In the genomic region with DNA sequence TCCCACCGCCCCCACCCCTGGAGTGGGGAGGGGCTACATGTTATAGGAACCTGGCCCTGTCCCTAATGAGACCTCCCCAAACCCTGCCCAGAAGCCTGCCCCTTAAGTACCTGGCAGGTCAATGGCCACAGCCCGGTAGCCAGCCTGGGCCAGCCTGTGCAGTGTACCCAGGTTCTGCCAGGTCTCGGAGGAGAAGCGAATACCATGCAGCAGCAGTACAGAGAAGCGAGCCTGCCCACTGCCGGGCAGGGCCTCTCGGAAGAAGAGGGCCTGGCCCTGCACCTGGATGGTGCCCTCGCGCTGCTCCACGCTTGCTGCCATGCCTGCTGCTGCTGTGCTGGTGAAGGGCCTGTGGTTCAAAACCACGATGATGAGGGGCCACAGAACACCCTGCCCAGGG, we compare ENCODE assay signal across 27 cellular contexts. TPM values are rescaled to one million over a fixed set of nuclear protein-coding genes. Genes with fewer than 3 reads are reported as not detected.
DNase-seq lines count a peak whose midpoint lies in the region; ATAC-seq and TF ChIP-seq lines count a peak whose summit lies in the region.
"Had no signal": no experiment of that assay in that cellular context is flagged by ENCODE, and none has a peak within 500 bp of the region (broad histone marks: within the 10 kb centered on the region; RNA-seq: fewer than 3 reads in every experiment).

No MANE protein-coding gene starts in this region.

- TF ChIP-seq POLR2A in HCT116 (IDR thresholded peaks at IDR 0.05; ENCODE audit: borderline replicate concordance, extremely low read depth, insufficient read depth, insufficient read length), result no peak
- no peak for TF ChIP-seq POLR2A in stomach (IDR thresholded peaks at IDR 0.05)

- H3K9me3 ChIP-seq in right cardiac atrium (ENCODE audit: control insufficient read depth, low read length) (no peaks in the 10 kb centered on the region), HCT116 (ENCODE audit: control insufficient read depth in 1 of 2, insufficient read depth in 1 of 2, low read depth in 1 of 2, low read length in 2 of 2) (no peaks in the 10 kb centered on the region), endodermal cell (ENCODE audit: control insufficient read depth, low read length) (no peaks in the 10 kb centered on the region), stomach (no peaks in the 10 kb centered on the region)
- H3K9me3 ChIP-seq: colonic mucosa, prostate gland, thoracic aorta, uterus had no signal

- no peaks in the 10 kb centered on the region for H3K9me3 Mint-ChIP-seq in endodermal cell
- H3K9me3 Mint-ChIP-seq: activated CD4-positive, alpha-beta memory T cell treated with anti-CD3 and anti-CD28 coated beads, Interleukin-2, amount 10 ng/mL, durations not matched to agents 7 days and 5 days had no signal

- no peak overlapping the region for H3K27ac ChIP-seq in right cardiac atrium (ENCODE audit: low read length)
- H3K27ac ChIP-seq in HCT116 (ENCODE audit: low read depth, low read length), result peak overlapping the region; percentile 6; the same call in 1 of the 2 replicates
- H3K27ac ChIP-seq in endodermal cell (ENCODE audit: low read depth, low read length), result no peak overlapping the region
- peak overlapping the region in 3 of 5 donors; percentile 8 to 42 (median 19) for H3K27ac ChIP-seq in stomach
- H3K27ac ChIP-seq: colonic mucosa, KMS-11, prostate gland, thoracic aorta, uterus had no signal

- no peak for TF ChIP-seq RAD21 in HCT116 (IDR thresholded peaks at IDR 0.05; ENCODE audit: low read depth)

- POLR2A ChIA-PET in HCT116 (lab: Charles Lee), result interaction anchor here (3.0 kb wide), 1 partner anchor 29 kb away, joined by 16 read pairs; a partner anchor contains a TSS

- CTCF ChIA-PET in HCT116 (lab: Charles Lee), result interaction anchor here (4.8 kb wide), 1 partner anchor 29 kb away, joined by 46 read pairs; a partner anchor contains a TSS

- intact Hi-C loops in right cardiac atrium (cut with DNase I) (no loop called here), cardiac septum (cut with DNase I) (no loop called here), HCT116 (cut with micrococcal nuclease) (no loop called here), stomach (cut with DNase I; ENCODE audit: low total_unique reads) (no loop called here)

- H3K9ac ChIP-seq in HCT116 (ENCODE audit: low read length) (no peak overlapping the region), endodermal cell (ENCODE audit: extremely low read depth, low read length, poor library complexity, severe bottlenecking) (no peak overlapping the region)
- H3K9ac ChIP-seq: KMS-11 had no signal

- no peak overlapping the region for H2AFZ ChIP-seq in HCT116 (ENCODE audit: low read depth, low read length, poor library complexity, severe bottlenecking)

- H3K36me3 Mint-ChIP-seq in endodermal cell (ENCODE audit: low read depth), result peaks cover 3% of the 10 kb centered on the region

- no peak overlapping the region for H3K4me3 ChIP-seq in right cardiac atrium (ENCODE audit: low read length)
- no peak overlapping the region for H3K4me3 ChIP-seq in HCT116 (replicated peaks in 1 of 2; ENCODE audit: low read depth in 1 of 2, low read length in 2 of 2)
- no peak overlapping the region for H3K4me3 ChIP-seq in endodermal cell (ENCODE audit: low read length)
- no peak overlapping the region for H3K4me3 ChIP-seq in stomach
- H3K4me3 ChIP-seq: colonic mucosa, prostate gland, thoracic aorta, uterus had no signal

- H3K4me1 Mint-ChIP-seq in endodermal cell, result peaks cover 43% of the 10 kb centered on the region

- BruUV-seq in HCT116 (replicated peaks; lab: Mats Ljungman, UMichigan), result TSS peak; percentile 21

- peaks cover 5 to 18% of the 10 kb centered on the region in 2 experiments; a peak in 2 of 4 replicates for H3K36me3 ChIP-seq in HCT116 (ENCODE audit: control insufficient read depth in 1 of 2, insufficient read depth in 2 of 2, low read length in 2 of 2)
- H3K36me3 ChIP-seq in endodermal cell (ENCODE audit: control insufficient read depth, insufficient read depth, low read length), result no peaks in the 10 kb centered on the region
- H3K36me3 ChIP-seq in stomach, result peaks cover 0 to 7% (median 2%) of the 10 kb centered on the region in 4 donors
- H3K36me3 ChIP-seq: colonic mucosa, prostate gland, thoracic aorta, uterus had no signal

- ATAC-seq in right cardiac atrium (no peak), HCT116 (no peak)
- ATAC-seq: SK-N-SH treated with all-trans-retinoic acid at 6 μM for 48 hours; stimulated activated naive CD8-positive, alpha-beta T cell treated with anti-CD3 and anti-CD28 coated beads, Interleukin-15, Interleukin-2, amounts not matched to agents 100 U/mL and 50 U/mL, for 24 hours; T-helper 17 cell had no signal

- peaks cover 10% of the 10 kb centered on the region for H3K27me3 Mint-ChIP-seq in endodermal cell (ENCODE audit: insufficient read depth)
- H3K27me3 Mint-ChIP-seq: activated CD4-positive, alpha-beta memory T cell treated with anti-CD3 and anti-CD28 coated beads, Interleukin-2, amount 10 ng/mL, durations not matched to agents 7 days and 5 days; T-helper 17 cell had no signal

- DNase-seq in right cardiac atrium, result peak in 2 of 3 donors; percentile 32 to 48
- DNase-seq in cardiac septum (ENCODE audit: low spot score), result no peak
- no peak for DNase-seq in HCT116 (ENCODE audit: low read depth, low spot score)
- DNase-seq in endodermal cell, result peak; percentile 50
- no peak for DNase-seq in stomach
- no peak for DNase-seq in stimulated activated CD4-positive, alpha-beta T cell treated with anti-CD3 and anti-CD28 coated beads, Interleukin-12 subunit alpha, Interleukin-12 subunit beta, amount 100 ng/mL, for 4 hours
- no peak for DNase-seq in HPDE6-E6E7 (ENCODE audit: extremely low spot score)
- DNase-seq in GM13976 (ENCODE audit: low spot score), result no peak
- DNase-seq: activated CD4-positive, alpha-beta memory T cell treated with anti-CD3 and anti-CD28 coated beads, Interleukin-2, amount 10 ng/mL, durations not matched to agents 7 days and 5 days; activated CD4-positive, alpha-beta T cell treated with anti-CD3 and anti-CD28 coated beads for 1 hour; activated gamma-delta T cell; amniotic stem cell; colonic mucosa; DMS53; effector CD8-positive, alpha-beta T cell; HCEC 1CT; NCI-H1436; nucleus accumbens; stimulated activated naive CD8-positive, alpha-beta T cell treated with anti-CD3 and anti-CD28 coated beads, Interleukin-15, Interleukin-2, amounts not matched to agents 100 U/mL and 50 U/mL, for 24 hours; T-helper 17 cell; uterus had no signal

- TF ChIP-seq EP300 in stomach (IDR thresholded peaks at IDR 0.05), result no peak

- RAD21 ChIA-PET in HCT116 (lab: Charles Lee; ENCODE audit: low non-redundant PET in 1 of 2, low total read pairs in 2 of 2, uncharacterized antibody in 2 of 2, unreplicated experiment in 2 of 2), result no interaction called here

- in situ Hi-C loops in GM13976 (cut with MboI; ENCODE audit: low sequenced_read_pairs, unreplicated experiment), result no loop called here

- H3K27ac Mint-ChIP-seq in endodermal cell, result peak overlapping the region; percentile 72
- H3K27ac Mint-ChIP-seq: activated CD4-positive, alpha-beta memory T cell treated with anti-CD3 and anti-CD28 coated beads, Interleukin-2, amount 10 ng/mL, durations not matched to agents 7 days and 5 days had no signal

- 92% methylated on average over 11 of the region's 11 CpGs for WGBS in right cardiac atrium
- 93 to 100% methylated on average over 9 to 11 of the region's 11 CpGs for WGBS in endodermal cell (ENCODE audit: insufficient coverage in 1 of 2, insufficient read length in 1 of 2), 2 experiments
- WGBS in stomach, 5 donors, result 80 to 91% (median 86%) methylated on average over 10 to 11 of the region's 11 CpGs

- no peak overlapping the region for H3K4me3 Mint-ChIP-seq in endodermal cell
- H3K4me3 Mint-ChIP-seq: T-helper 17 cell had no signal

- TF ChIP-seq CTCF in HCT116 (IDR thresholded peaks at IDR 0.05 in 2 of 3, conservative IDR thresholded peaks at IDR 0.05 in 1 of 3; ENCODE audit: borderline replicate concordance in 1 of 3, insufficient read depth in 1 of 3, low read depth in 2 of 3, low read length in 2 of 3), result no peak
- TF ChIP-seq CTCF in endodermal cell (conservative IDR thresholded peaks at IDR 0.05), result no peak
- no peak for TF ChIP-seq CTCF in stomach (IDR thresholded peaks at IDR 0.05)
- no peak for TF ChIP-seq CTCF in GM13976 (IDR thresholded peaks at IDR 0.05; ENCODE audit: borderline replicate concordance, control extremely low read depth, extremely low read depth, insufficient read depth, missing control alignments)

- peaks cover 10% of the 10 kb centered on the region for H3K4me1 ChIP-seq in right cardiac atrium (ENCODE audit: control insufficient read depth, insufficient read depth, low read length)
- H3K4me1 ChIP-seq in HCT116 (ENCODE audit: control insufficient read depth in 1 of 2, insufficient read depth in 2 of 2, low read length in 2 of 2), result peaks cover 36 to 78% of the 10 kb centered on the region in 2 experiments
- peaks cover 22% of the 10 kb centered on the region for H3K4me1 ChIP-seq in endodermal cell (ENCODE audit: control insufficient read depth, insufficient read depth, low read length)
- peaks cover 33 to 90% (median 72%) of the 10 kb centered on the region in 4 donors for H3K4me1 ChIP-seq in stomach
- H3K4me1 ChIP-seq: colonic mucosa had no signal

- peaks cover 43% of the 10 kb centered on the region for H3K79me2 ChIP-seq in HCT116 (ENCODE audit: insufficient read depth, low read length)

- 0 out of 2 replicates have a peak, but pooled peaks cover 4% of the 10 kb centered on the region for H4K20me1 ChIP-seq in HCT116 (ENCODE audit: insufficient read depth)

- H3K4me2 ChIP-seq in HCT116 (ENCODE audit: low read length), result no peak overlapping the region
- H3K4me2 ChIP-seq: KMS-11 had no signal

- no peaks in the 10 kb centered on the region for H3K27me3 ChIP-seq in right cardiac atrium (ENCODE audit: control insufficient read depth, insufficient read depth)
- no peaks in the 10 kb centered on the region for H3K27me3 ChIP-seq in HCT116 (ENCODE audit: insufficient read depth, low read length)
- no peaks in the 10 kb centered on the region for H3K27me3 ChIP-seq in endodermal cell (ENCODE audit: control insufficient read depth, insufficient read depth, low read length, poor library complexity, severe bottlenecking)
- peaks cover 0 to 5% (median 0%) of the 10 kb centered on the region in 3 donors for H3K27me3 ChIP-seq in stomach
- H3K27me3 ChIP-seq: colonic mucosa, uterus had no signal

- no peaks in the 10 kb centered on the region for H3K9me2 ChIP-seq in HCT116 (ENCODE audit: insufficient read depth)

RNA-seq across cellular contexts. Expression of a gene that starts 2.5 kb away (rescaled TPM):
- total RNA-seq in right cardiac atrium (10 to 100 TPM; 14.8 to 23.3 (median 18.5) TPM), cardiac septum (13.6 TPM), HCT116 (2021; ENCODE audit: unreplicated experiment) (80.9 TPM), endodermal cell (10 to 100 TPM; 11.4 to 12.9 TPM), stomach (10 to 100 TPM in 4 of 5 donors, 1 to 10 TPM in 1; 2.9 to 67.4 (median 28.4) TPM)
- polyA plus RNA-seq in right cardiac atrium (22.7 TPM), stomach (10 to 100 TPM; 48.1 to 82.9 (median 57.3) TPM)
- 115 and 123 TPM in 2 replicates for polyA plus RNA-seq in HCT116 (2012)
- 10.4 TPM for polyA plus RNA-seq in endodermal cell (2013, experiment 1 of 2)
- 8.6 TPM for polyA plus RNA-seq in endodermal cell (2013, experiment 2 of 2)

RNA-seq across cellular contexts. Expression of a gene that starts 3.5 kb away (rescaled TPM):
- total RNA-seq in right cardiac atrium (10 to 100 TPM; 19.9 to 25.9 (median 23.2) TPM), cardiac septum (12.5 TPM), HCT116 (2021; ENCODE audit: unreplicated experiment) (11.6 TPM), endodermal cell (10 to 100 TPM in 1 of 2 donors, 1 to 10 TPM in 1; 9.6 to 10.1 TPM), stomach (10 to 100 TPM in 2 of 5 donors, 1 to 10 TPM in 1, not detected in 2; 7.0 to 17.0 (median 14.5) TPM)
- polyA plus RNA-seq in right cardiac atrium (43.3 TPM), stomach (10 to 100 TPM; 12.2 to 20.8 (median 16.3) TPM)
- polyA plus RNA-seq in HCT116 (2012), result 19.8 and 22.1 TPM in 2 replicates
- polyA plus RNA-seq in endodermal cell (2013, experiment 1 of 2), result 14.9 TPM
- 15.1 TPM for polyA plus RNA-seq in endodermal cell (2013, experiment 2 of 2)

RNA-seq across cellular contexts. Expression of a gene that starts 4.1 kb away (rescaled TPM):
- 10 to 100 TPM; 62.2 to 81.7 (median 67.9) TPM for total RNA-seq in right cardiac atrium
- polyA plus RNA-seq in right cardiac atrium, result 88.1 TPM
- 91.4 TPM for total RNA-seq in cardiac septum
- 48.8 TPM for total RNA-seq in HCT116 (2021; ENCODE audit: unreplicated experiment)
- polyA plus RNA-seq in HCT116 (2012), result 42.2 and 47.3 TPM in 2 replicates
- total RNA-seq in endodermal cell, result 10 to 100 TPM; 54.1 to 68.1 TPM
- polyA plus RNA-seq in endodermal cell (2013, experiment 1 of 2), result 184 TPM
- polyA plus RNA-seq in endodermal cell (2013, experiment 2 of 2), result 158 TPM
- 100 to 1,000 TPM in 1 of 5 donors, 10 to 100 TPM in 4; 12.5 to 122 (median 25.1) TPM for total RNA-seq in stomach
- 10 to 100 TPM; 26.5 to 54.9 (median 33.5) TPM for polyA plus RNA-seq in stomach

RNA-seq across cellular contexts. Expression of a gene that starts 12.0 kb away (rescaled TPM):
- total RNA-seq in right cardiac atrium (10 to 100 TPM; 18.4 to 27.2 (median 20.6) TPM), cardiac septum (20.3 TPM), HCT116 (2021; ENCODE audit: unreplicated experiment) (73.2 TPM), endodermal cell (10 to 100 TPM; 58.2 to 69.4 TPM), stomach (10 to 100 TPM in 3 of 5 donors, 1 to 10 TPM in 1, not detected in 1; 8.0 to 42.6 (median 31.5) TPM)
- polyA plus RNA-seq in right cardiac atrium (19.6 TPM), stomach (10 to 100 TPM; 32.9 to 60.6 (median 41.9) TPM)
- polyA plus RNA-seq in HCT116 (2012), result 95.9 and 108 TPM in 2 replicates
- polyA plus RNA-seq in endodermal cell (2013, experiment 1 of 2), result 26.0 TPM
- 22.8 TPM for polyA plus RNA-seq in endodermal cell (2013, experiment 2 of 2)

RNA-seq across cellular contexts. Expression of a gene that starts 16.2 kb away (rescaled TPM):
- 1 to 10 TPM in 1 of 4 donors, under 1 TPM in 3; 0.19 to 1.5 (median 0.54) TPM for total RNA-seq in right cardiac atrium
- polyA plus RNA-seq in right cardiac atrium, result 0.34 TPM
- total RNA-seq in cardiac septum, result 0.16 TPM
- not detected for total RNA-seq in HCT116 (2021; ENCODE audit: unreplicated experiment)
- 0.09 TPM in 1 of 2 replicates, not detected in the other for polyA plus RNA-seq in HCT116 (2012)
- under 1 TPM; 0.40 to 0.44 TPM for total RNA-seq in endodermal cell
- 0.11 TPM for polyA plus RNA-seq in endodermal cell (2013, experiment 1 of 2)
- not detected for polyA plus RNA-seq in endodermal cell (2013, experiment 2 of 2)
- not detected for total RNA-seq in stomach
- under 1 TPM in 1 of 3 donors, not detected in 2; 0.25 TPM for polyA plus RNA-seq in stomach
- total RNA-seq: activated CD4-positive, alpha-beta memory T cell treated with anti-CD3 and anti-CD28 coated beads, Interleukin-2, amount 10 ng/mL, durations not matched to agents 7 days and 5 days; bronchial epithelial cell; colonic mucosa; OCI-LY7; T-helper 17 cell; thoracic aorta had no signal

Comparison
In these comparisons a context has a peak if more than half of its experiments do, and no peak if none do; other contexts are left out.
1. DNase-seq: peak in right cardiac atrium (2 of 3) and endodermal cell (single experiment); none in cardiac septum (single experiment), HCT116 (single experiment), stomach (single experiment), stimulated activated CD4-positive, alpha-beta T cell treated with anti-CD3 and anti-CD28 coated beads, Interleukin-12 subunit alpha, Interleukin-12 subunit beta, amount 100 ng/mL, for 4 hours (single experiment), HPDE6-E6E7 (single experiment) and GM13976 (single experiment).
2. H3K27ac ChIP-seq: peak in HCT116 (single experiment) and stomach (3 of 5); none in right cardiac atrium (single experiment) and endodermal cell (single experiment).